ENCODE assay signal across 13 cellular contexts in the genomic region with DNA sequence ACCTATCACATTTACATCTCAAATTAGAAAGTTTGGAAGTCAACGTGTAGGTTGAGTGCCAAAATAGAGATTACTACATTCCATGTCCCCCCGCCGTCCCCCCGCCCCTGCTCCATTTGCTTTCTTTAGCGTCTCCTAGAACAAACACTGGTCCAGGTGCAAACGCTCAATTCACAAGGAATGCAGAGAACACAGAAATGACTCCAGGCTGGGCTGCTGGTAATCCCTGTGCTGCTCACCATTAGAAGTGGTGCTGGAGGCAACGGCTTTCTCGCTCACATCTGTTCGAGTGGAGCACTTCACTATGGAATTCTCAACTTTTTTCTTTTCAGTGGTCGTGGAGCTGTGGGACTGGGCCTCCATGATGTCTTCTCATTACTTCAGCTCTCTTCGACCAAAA.
"Had no signal": no experiment of that assay in that cellular context is flagged by ENCODE, and none has a peak within 500 bp of the region (broad histone marks: within the 10 kb centered on the region; RNA-seq: fewer than 3 reads in every experiment).

No MANE protein-coding gene starts in this region.

- H3K4me3 ChIP-seq: heart right ventricle, psoas muscle had no signal

- H3K27ac ChIP-seq: heart right ventricle, psoas muscle had no signal

- DNase-seq: activated CD4-positive, CD25-positive, alpha-beta regulatory T cell; activated effector memory CD4-positive, alpha-beta T cell treated with anti-CD3 and anti-CD28 coated beads, Interleukin-2, amount 50 U/mL, for 16 hours; activated T-cell treated with anti-CD3 and anti-CD28 coated beads, Interleukin-2, amount 50 U/mL, for 1 hour; amniotic stem cell; foreskin melanocyte; heart right ventricle; left colon; mammary epithelial cell; natural killer cell; psoas muscle; stimulated activated CD4-positive, alpha-beta T cell treated with anti-CD3 and anti-CD28 coated beads, Interleukin-2, amount 100 ng/mL, for 24 hours; stimulated activated naive B cell treated with anti-CD40 and anti-IgM and Interleukin-4, amounts not matched to agents 10 μg/mL and 1 μg/mL and 100 μg/mL, for 72 hours; substantia nigra had no signal

- H3K9me3 ChIP-seq: heart right ventricle, psoas muscle had no signal
